Comparison of ENCODE assay signal across 1 cellular context in the genomic region with DNA sequence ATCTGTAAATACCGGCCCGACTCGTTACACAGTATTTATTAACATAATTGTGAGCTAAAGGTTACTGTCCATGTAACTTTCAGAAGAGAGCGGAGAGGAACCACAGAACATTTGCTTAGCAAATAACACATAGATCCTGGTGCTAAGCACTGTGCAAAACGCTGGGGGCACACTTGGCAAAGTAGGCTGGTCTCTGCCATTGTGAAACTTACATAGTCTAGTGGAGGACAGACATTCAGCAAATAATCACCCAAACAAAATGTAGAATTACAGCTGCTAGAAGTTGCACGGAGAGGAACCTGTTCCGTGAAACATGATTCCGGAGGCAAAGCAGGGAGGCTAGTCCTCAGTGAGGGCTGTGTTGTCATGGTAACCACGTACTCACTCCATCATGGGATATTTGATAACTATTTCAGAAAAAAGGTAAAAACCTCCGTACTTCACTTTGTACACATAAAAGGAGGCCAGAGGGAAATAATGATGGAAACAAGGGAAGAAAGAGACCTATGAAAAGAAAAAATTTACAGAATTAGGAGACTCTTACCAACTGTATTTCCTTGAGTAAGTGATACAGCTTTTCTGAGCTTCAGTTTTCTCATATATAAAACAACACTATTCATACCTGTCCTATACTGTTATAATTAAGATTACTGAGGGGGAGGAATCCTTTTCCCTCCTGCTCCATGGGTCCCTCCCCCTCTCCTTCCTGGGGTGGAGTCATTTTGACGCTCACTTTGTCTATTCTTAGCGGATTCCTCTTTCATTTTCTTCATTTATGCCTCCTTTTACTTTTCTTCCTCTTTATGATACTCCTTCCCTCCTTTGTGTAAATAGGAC.
A peak's percentile ranks its signal among the peaks of the same experiment; 100 is the strongest.
TF ChIP-seq lines count a peak whose summit lies in the region.

No MANE protein-coding gene starts in this region.

TF ChIP-seq in HepG2, 621 proteins besides CTCF, POLR2A, EP300 and RAD21 (continued from another document):
- TF ChIP-seq MBD4 (IDR thresholded peaks at IDR 0.05; ENCODE audit: borderline replicate concordance, low read length) (no peak), AKAP8 (CRISPR knock-in tag; IDR thresholded peaks at IDR 0.05) (no peak), STAG1 (CRISPR knock-in tag; IDR thresholded peaks at IDR 0.05) (peak; percentile 34), SATB2 (CRISPR knock-in tag; IDR thresholded peaks at IDR 0.05) (no peak), KLF6 (CRISPR knock-in tag; IDR thresholded peaks at IDR 0.05) (no peak), SOX6 (IDR thresholded peaks at IDR 0.05) (no peak), SOX6 (CRISPR knock-in tag; IDR thresholded peaks at IDR 0.05) (0 out of 2 replicates have a peak, but pooled peaks have one; percentile 8), NONO (IDR thresholded peaks at IDR 0.05) (no peak), NONO (CRISPR knock-in tag; conservative IDR thresholded peaks at IDR 0.05) (no peak), KDM5A (IDR thresholded peaks at IDR 0.05; ENCODE audit: borderline replicate concordance, low read length) (no peak), NR1H2 (CRISPR knock-in tag; IDR thresholded peaks at IDR 0.05; ENCODE audit: borderline replicate concordance, low read depth) (no peak)
